ENCODE assay signal across 9 cellular contexts in genomic region chr21:22263890-22264289, GRCh38.
"Had no signal": no experiment of that assay in that cellular context is flagged by ENCODE, and none has a peak within 500 bp of the region (broad histone marks: within the 10 kb centered on the region; RNA-seq: fewer than 3 reads in every experiment).

No MANE protein-coding gene starts in this region.

- H3K9me3 ChIP-seq: HAP-1 had no signal

- H3K27ac ChIP-seq: GM23248 had no signal

- ATAC-seq: GM23338, HCT116 had no signal

- H3K4me1 ChIP-seq: HAP-1 had no signal

- H3K36me3 ChIP-seq: HAP-1 had no signal

- DNase-seq: GM23248, GOT3, H7, H9, HCEC 1CT, HFFc6 had no signal

- H3K4me3 ChIP-seq: GM23248, GM23338, HAP-1 had no signal
